Comparison of ENCODE assay signal across 1 cellular context in genomic region chr4:147599206-147599605, GRCh38.
TF ChIP-seq lines count a peak whose summit lies in the region.

No MANE protein-coding gene starts in this region.

TF ChIP-seq in GM23338, 12 proteins besides CTCF, POLR2A, EP300 and RAD21 (continued from another document):
- TF ChIP-seq, protein P1, sequence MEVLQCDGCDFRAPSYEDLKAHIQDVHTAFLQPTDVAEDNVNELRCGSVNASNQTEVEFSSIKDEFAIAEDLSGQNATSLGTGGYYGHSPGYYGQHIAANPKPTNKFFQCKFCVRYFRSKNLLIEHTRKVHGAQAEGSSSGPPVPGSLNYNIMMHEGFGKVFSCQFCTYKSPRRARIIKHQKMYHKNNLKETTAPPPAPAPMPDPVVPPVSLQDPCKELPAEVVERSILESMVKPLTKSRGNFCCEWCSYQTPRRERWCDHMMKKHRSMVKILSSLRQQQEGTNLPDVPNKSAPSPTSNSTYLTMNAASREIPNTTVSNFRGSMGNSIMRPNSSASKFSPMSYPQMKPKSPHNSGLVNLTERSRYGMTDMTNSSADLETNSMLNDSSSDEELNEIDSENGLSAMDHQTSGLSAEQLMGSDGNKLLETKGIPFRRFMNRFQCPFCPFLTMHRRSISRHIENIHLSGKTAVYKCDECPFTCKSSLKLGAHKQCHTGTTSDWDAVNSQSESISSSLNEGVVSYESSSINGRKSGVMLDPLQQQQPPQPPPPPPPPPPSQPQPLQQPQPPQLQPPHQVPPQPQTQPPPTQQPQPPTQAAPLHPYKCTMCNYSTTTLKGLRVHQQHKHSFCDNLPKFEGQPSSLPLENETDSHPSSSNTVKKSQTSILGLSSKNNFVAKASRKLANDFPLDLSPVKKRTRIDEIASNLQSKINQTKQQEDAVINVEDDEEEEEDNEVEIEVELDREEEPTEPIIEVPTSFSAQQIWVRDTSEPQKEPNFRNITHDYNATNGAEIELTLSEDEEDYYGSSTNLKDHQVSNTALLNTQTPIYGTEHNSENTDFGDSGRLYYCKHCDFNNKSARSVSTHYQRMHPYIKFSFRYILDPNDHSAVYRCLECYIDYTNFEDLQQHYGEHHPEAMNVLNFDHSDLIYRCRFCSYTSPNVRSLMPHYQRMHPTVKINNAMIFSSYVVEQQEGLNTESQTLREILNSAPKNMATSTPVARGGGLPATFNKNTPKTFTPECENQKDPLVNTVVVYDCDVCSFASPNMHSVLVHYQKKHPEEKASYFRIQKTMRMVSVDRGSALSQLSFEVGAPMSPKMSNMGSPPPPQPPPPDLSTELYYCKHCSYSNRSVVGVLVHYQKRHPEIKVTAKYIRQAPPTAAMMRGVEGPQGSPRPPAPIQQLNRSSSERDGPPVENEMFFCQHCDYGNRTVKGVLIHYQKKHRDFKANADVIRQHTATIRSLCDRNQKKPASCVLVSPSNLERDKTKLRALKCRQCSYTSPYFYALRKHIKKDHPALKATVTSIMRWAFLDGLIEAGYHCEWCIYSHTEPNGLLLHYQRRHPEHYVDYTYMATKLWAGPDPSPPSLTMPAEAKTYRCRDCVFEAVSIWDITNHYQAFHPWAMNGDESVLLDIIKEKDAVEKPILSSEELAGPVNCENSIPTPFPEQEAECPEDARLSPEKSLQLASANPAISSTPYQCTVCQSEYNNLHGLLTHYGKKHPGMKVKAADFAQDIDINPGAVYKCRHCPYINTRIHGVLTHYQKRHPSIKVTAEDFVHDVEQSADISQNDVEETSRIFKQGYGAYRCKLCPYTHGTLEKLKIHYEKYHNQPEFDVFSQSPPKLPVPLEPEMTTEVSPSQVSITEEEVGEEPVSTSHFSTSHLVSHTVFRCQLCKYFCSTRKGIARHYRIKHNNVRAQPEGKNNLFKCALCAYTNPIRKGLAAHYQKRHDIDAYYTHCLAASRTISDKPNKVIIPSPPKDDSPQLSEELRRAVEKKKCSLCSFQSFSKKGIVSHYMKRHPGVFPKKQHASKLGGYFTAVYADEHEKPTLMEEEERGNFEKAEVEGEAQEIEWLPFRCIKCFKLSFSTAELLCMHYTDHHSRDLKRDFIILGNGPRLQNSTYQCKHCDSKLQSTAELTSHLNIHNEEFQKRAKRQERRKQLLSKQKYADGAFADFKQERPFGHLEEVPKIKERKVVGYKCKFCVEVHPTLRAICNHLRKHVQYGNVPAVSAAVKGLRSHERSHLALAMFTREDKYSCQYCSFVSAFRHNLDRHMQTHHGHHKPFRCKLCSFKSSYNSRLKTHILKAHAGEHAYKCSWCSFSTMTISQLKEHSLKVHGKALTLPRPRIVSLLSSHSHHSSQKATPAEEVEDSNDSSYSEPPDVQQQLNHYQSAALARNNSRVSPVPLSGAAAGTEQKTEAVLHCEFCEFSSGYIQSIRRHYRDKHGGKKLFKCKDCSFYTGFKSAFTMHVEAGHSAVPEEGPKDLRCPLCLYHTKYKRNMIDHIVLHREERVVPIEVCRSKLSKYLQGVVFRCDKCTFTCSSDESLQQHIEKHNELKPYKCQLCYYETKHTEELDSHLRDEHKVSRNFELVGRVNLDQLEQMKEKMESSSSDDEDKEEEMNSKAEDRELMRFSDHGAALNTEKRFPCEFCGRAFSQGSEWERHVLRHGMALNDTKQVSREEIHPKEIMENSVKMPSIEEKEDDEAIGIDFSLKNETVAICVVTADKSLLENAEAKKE (CRISPR knock-in tag; IDR thresholded peaks at IDR 0.05): no peak
- no peak for TF ChIP-seq JUNB (IDR thresholded peaks at IDR 0.05; ENCODE audit: unreplicated experiment)
- no peak for TF ChIP-seq EZH2 (IDR thresholded peaks at IDR 0.05; ENCODE audit: low read depth, unreplicated experiment)
- TF ChIP-seq, protein P2, sequence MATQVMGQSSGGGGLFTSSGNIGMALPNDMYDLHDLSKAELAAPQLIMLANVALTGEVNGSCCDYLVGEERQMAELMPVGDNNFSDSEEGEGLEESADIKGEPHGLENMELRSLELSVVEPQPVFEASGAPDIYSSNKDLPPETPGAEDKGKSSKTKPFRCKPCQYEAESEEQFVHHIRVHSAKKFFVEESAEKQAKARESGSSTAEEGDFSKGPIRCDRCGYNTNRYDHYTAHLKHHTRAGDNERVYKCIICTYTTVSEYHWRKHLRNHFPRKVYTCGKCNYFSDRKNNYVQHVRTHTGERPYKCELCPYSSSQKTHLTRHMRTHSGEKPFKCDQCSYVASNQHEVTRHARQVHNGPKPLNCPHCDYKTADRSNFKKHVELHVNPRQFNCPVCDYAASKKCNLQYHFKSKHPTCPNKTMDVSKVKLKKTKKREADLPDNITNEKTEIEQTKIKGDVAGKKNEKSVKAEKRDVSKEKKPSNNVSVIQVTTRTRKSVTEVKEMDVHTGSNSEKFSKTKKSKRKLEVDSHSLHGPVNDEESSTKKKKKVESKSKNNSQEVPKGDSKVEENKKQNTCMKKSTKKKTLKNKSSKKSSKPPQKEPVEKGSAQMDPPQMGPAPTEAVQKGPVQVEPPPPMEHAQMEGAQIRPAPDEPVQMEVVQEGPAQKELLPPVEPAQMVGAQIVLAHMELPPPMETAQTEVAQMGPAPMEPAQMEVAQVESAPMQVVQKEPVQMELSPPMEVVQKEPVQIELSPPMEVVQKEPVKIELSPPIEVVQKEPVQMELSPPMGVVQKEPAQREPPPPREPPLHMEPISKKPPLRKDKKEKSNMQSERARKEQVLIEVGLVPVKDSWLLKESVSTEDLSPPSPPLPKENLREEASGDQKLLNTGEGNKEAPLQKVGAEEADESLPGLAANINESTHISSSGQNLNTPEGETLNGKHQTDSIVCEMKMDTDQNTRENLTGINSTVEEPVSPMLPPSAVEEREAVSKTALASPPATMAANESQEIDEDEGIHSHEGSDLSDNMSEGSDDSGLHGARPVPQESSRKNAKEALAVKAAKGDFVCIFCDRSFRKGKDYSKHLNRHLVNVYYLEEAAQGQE (IDR thresholded peaks at IDR 0.05; ENCODE audit: unreplicated experiment): no peak
- TF ChIP-seq, protein P3, sequence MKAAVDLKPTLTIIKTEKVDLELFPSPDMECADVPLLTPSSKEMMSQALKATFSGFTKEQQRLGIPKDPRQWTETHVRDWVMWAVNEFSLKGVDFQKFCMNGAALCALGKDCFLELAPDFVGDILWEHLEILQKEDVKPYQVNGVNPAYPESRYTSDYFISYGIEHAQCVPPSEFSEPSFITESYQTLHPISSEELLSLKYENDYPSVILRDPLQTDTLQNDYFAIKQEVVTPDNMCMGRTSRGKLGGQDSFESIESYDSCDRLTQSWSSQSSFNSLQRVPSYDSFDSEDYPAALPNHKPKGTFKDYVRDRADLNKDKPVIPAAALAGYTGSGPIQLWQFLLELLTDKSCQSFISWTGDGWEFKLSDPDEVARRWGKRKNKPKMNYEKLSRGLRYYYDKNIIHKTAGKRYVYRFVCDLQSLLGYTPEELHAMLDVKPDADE (IDR thresholded peaks at IDR 0.05): no peak
